Comparison of ENCODE assay signal across 8 cellular contexts in the genomic region with DNA sequence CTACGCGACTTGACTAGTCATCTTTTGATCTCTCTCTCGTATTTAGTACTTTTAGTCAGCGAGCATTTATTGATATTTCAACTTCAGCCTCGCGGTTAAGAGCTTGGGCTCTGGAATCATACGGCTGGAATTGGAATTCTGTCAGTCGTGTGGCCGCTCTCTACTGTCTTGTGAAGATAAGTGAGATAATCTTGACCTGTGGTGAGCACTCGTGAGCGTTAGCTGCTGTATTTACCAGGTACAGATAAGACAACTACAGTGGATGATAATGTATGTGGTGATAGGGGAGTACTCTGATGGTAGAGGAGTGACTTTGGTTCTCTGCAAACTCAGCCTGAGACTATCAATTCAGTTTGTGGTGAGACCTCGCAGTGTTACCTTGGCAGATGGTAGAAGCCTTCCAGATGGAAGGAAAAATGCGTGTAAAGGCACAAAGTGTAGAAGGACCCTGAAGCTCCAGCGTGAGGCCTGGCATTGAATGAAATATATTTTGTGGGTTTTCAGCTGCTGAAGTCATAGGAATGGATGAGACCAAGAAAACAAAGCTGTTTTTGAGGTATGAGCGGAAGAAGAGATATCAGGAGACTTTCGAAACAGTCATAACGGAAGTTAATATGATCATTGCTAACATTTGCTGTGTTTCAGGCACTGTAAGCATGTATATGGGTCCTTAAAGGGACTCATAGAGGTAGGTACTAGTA. TPM values are rescaled to one million over a fixed set of nuclear protein-coding genes. Genes with fewer than 3 reads are reported as not detected.
DNase-seq lines count a peak whose midpoint lies in the region; ATAC-seq and TF ChIP-seq lines count a peak whose summit lies in the region.

No MANE protein-coding gene starts in this region.

- H2AFZ ChIP-seq in mammary epithelial cell (ENCODE audit: low read depth, low read length): peak overlapping the region; percentile 98

- TF ChIP-seq CTCF in Panc1 (IDR thresholded peaks at IDR 0.05) (no peak), mammary epithelial cell (conservative IDR thresholded peaks at IDR 0.05 in 1 of 2, IDR thresholded peaks at IDR 0.05 in 1 of 2; ENCODE audit: extremely low read depth in 1 of 2, insufficient read depth in 1 of 2, low read depth in 1 of 2, low read length in 2 of 2) (no peak)

- H3K79me2 ChIP-seq in mammary epithelial cell (ENCODE audit: insufficient read depth, low read length): peaks cover 76% of the 10 kb centered on the region

- CTCF ChIA-PET in Panc1 (lab: Charles Lee): interaction anchor here (0.9 kb wide), 1 partner anchor 105 kb away, joined by 4 read pairs; no protein-coding TSS in a partner anchor
- CTCF ChIA-PET in mammary epithelial cell (lab: Charles Lee; ENCODE audit: low non-redundant PET): interaction anchor here (1.0 kb wide), 1 partner anchor 425 kb away, joined by 5 read pairs; no protein-coding TSS in a partner anchor

- H4K20me1 ChIP-seq in mammary epithelial cell (ENCODE audit: insufficient read depth, low read length): no peaks in the 10 kb centered on the region

- in situ Hi-C loops in Panc1 (cut with HindIII; ENCODE audit: low pct_unique_long_range_greater_than_20kb, low sequenced_read_pairs): no loop called here
- in situ Hi-C loops in mammary epithelial cell (cut with MboI; ENCODE audit: low sequenced_read_pairs in 2 of 2): loop anchor here (25.0 kb wide), 1 partner anchor 439 kb away; the partner anchor contains the start of gene DDX10 (in 2 of the 2)

- H3K4me1 ChIP-seq in Panc1 (ENCODE audit: control insufficient read depth, insufficient read depth, low read length): peaks cover 37% of the 10 kb centered on the region
- H3K4me1 ChIP-seq in mammary epithelial cell (ENCODE audit: insufficient read depth, low read length): peaks cover 25% of the 10 kb centered on the region
- H3K4me1 ChIP-seq in muscle layer of duodenum (ENCODE audit: control insufficient read depth in 1 of 2, insufficient read depth in 2 of 2, low read length in 2 of 2): peaks cover 9 to 24% of the 10 kb centered on the region in 2 donors

- WGBS in mammary epithelial cell (ENCODE audit: low coverage, missing lambda C conversion rate): 7% methylated on average over 17 of the region's 17 CpGs

- H3K4me3 ChIP-seq in Panc1 (ENCODE audit: low read depth in 2 of 2, low read length in 2 of 2) (peak overlapping the region; percentile 93 to 99), mammary epithelial cell (replicated peaks in 1 of 3; ENCODE audit: insufficient read depth in 1 of 3, low read depth in 2 of 3, low read length in 3 of 3) (peak overlapping the region; percentile 64 to 88 (median 72)), muscle layer of duodenum (ENCODE audit: low read depth in 1 of 2, low read length in 2 of 2) (peak overlapping the region; percentile 77 to 95)

- H3K36me3 ChIP-seq in Panc1 (ENCODE audit: control insufficient read depth, insufficient read depth, low read length) (peaks cover 17% of the 10 kb centered on the region), mammary epithelial cell (ENCODE audit: insufficient read depth, low read length) (peaks cover 7% of the 10 kb centered on the region), muscle layer of duodenum (ENCODE audit: control insufficient read depth in 1 of 2, insufficient read depth in 2 of 2, low read length in 2 of 2) (peaks cover 3 to 7% of the 10 kb centered on the region in 2 donors)

- H3K4me2 ChIP-seq in mammary epithelial cell (ENCODE audit: insufficient read depth, low read depth, low read length): peak overlapping the region; percentile 94

- ATAC-seq in HG02973 (IDR thresholded peaks at IDR 0.05; ENCODE audit: unreplicated experiment) (peak; percentile 38), Panc1 (no peak)

- BruUV-seq in Panc1 (replicated peaks; lab: Mats Ljungman, UMichigan) (no TSS peak), mammary epithelial cell (replicated peaks; lab: Mats Ljungman, UMichigan) (TSS peak; percentile 31)

- intact Hi-C loops in Panc1 (cut with micrococcal nuclease; ENCODE audit: unreplicated experiment) (no loop called here), mammary epithelial cell (cut with micrococcal nuclease) (loop anchor here (1.0 to 5.0 kb wide), 4 partner anchors 30 to 425 kb away; partner anchors contain the start of genes CUL5 and EXPH5)

- peak overlapping the region; percentile 100 for H3K27ac ChIP-seq in Panc1 (ENCODE audit: low read length)
- H3K27ac ChIP-seq in mammary epithelial cell (ENCODE audit: insufficient read depth, low read depth, low read length): peak overlapping the region; percentile 59
- peak overlapping the region; percentile 95 for H3K27ac ChIP-seq in muscle layer of duodenum (ENCODE audit: low read length)

- dilution Hi-C loops in mammary epithelial cell (cut with HindIII; ENCODE audit: low sequenced_read_pairs): no loop called here

- DNase-seq in stimulated activated CD4-positive, alpha-beta T cell treated with anti-CD3 and anti-CD28 coated beads, Interleukin-1b, Interleukin-23, amount 100 ng/mL, for 48 hours: peak; percentile 28
- DNase-seq in stimulated activated CD4-positive, alpha-beta T cell treated with anti-CD3 and anti-CD28 coated beads, Interleukin-4, amount 100 ng/mL, for 4 hours: no peak
- DNase-seq in Panc1 (ENCODE audit: low read depth, low spot score) (no peak), mammary epithelial cell (peak; percentile 7), mesenteric fat pad (ENCODE audit: low spot score) (no peak), GM19238 (ENCODE audit: insufficient read length, low spot score) (no peak)

- H3K27me3 ChIP-seq in Panc1 (ENCODE audit: control insufficient read depth, insufficient read depth, low read length): no peaks in the 10 kb centered on the region
- no peaks in the 10 kb centered on the region for H3K27me3 ChIP-seq in mammary epithelial cell (ENCODE audit: insufficient read depth, low read length)
- no peaks in the 10 kb centered on the region for H3K27me3 ChIP-seq in muscle layer of duodenum (ENCODE audit: low read depth, low read length)

- H3K9me3 ChIP-seq in Panc1 (ENCODE audit: control insufficient read depth, insufficient read depth, low read depth, low read length) (no peaks in the 10 kb centered on the region), mammary epithelial cell (replicated peaks; ENCODE audit: insufficient read depth, low read length) (no peaks in the 10 kb centered on the region), muscle layer of duodenum (ENCODE audit: control insufficient read depth in 1 of 2, low read length in 2 of 2) (no peaks in the 10 kb centered on the region)

- POLR2A ChIA-PET in Panc1 (lab: Charles Lee): no interaction called here

- H3K9ac ChIP-seq in mammary epithelial cell (ENCODE audit: insufficient read depth, low read length): peak overlapping the region; percentile 91

RNA-seq across cellular contexts. Expression of gene ATM, which starts 0.7 kb away (rescaled TPM):
- 95.6 TPM for total RNA-seq in Panc1 (2021; ENCODE audit: unreplicated experiment)
- 33.8 TPM for polyA plus RNA-seq in Panc1 (2012; ENCODE audit: insufficient read length)
- 10 to 100 TPM; 45.0 to 69.7 TPM for total RNA-seq in mammary epithelial cell
- polyA plus RNA-seq in mammary epithelial cell: 15.7 TPM
- polyA minus RNA-seq in mammary epithelial cell: 216 TPM
- total RNA-seq in mesenteric fat pad: 54.5 TPM

RNA-seq across cellular contexts. Expression of gene NPAT, which starts 1.2 kb away (rescaled TPM):
- total RNA-seq in Panc1 (2021; ENCODE audit: unreplicated experiment) (16.6 TPM), mammary epithelial cell (10 to 100 TPM; 13.3 to 18.0 TPM), mesenteric fat pad (12.1 TPM)
- polyA plus RNA-seq in Panc1 (2012; ENCODE audit: insufficient read length): 5.0 TPM
- polyA plus RNA-seq in mammary epithelial cell: 6.8 TPM
- polyA minus RNA-seq in mammary epithelial cell: 13.1 TPM

Comparison
In these comparisons a context has a peak if more than half of its experiments do, and no peak if none do; other contexts are left out.
1. DNase-seq: peak in stimulated activated CD4-positive, alpha-beta T cell treated with anti-CD3 and anti-CD28 coated beads, Interleukin-1b, Interleukin-23, amount 100 ng/mL, for 48 hours (single experiment) and mammary epithelial cell (single experiment); none in stimulated activated CD4-positive, alpha-beta T cell treated with anti-CD3 and anti-CD28 coated beads, Interleukin-4, amount 100 ng/mL, for 4 hours (0 of 2), Panc1 (single experiment), mesenteric fat pad (single experiment) and GM19238 (single experiment).
2. Peak in every context shown above with its lines, with median percentiles within 50 percentile points of each other: H3K27ac ChIP-seq and H3K4me3 ChIP-seq.